ENCODE assay signal across 11 cellular contexts in genomic region chr7:44039800-44040492, GRCh38. TPM values are rescaled to one million over a fixed set of nuclear protein-coding genes. Genes with fewer than 3 reads are reported as not detected.
A peak's percentile ranks its signal among the peaks of the same experiment; 100 is the strongest.
DNase-seq lines count a peak whose midpoint lies in the region; ATAC-seq, FAIRE-seq and TF ChIP-seq lines count a peak whose summit lies in the region.
"Not testable (repeated sequence)": the region's sequence is repeated elsewhere in the genome, so short reads cannot be mapped to it uniquely, and the experiment has no call there.
"Had no signal": no experiment of that assay in that cellular context is flagged by ENCODE, and none has a peak within 500 bp of the region (broad histone marks: within the 10 kb centered on the region; RNA-seq: fewer than 3 reads in every experiment).

No MANE protein-coding gene starts in this region.

- H3K18ac ChIP-seq in H9 (ENCODE audit: insufficient read length, low read depth, low read length) = not testable (repeated sequence)

- not testable (repeated sequence) for H3K4me2 ChIP-seq in H9 (ENCODE audit: insufficient read depth, insufficient read length, low read length)
- H3K4me2 ChIP-seq in mammary epithelial cell (ENCODE audit: insufficient read depth, low read depth, low read length) = peak overlapping the region; percentile 68
- H3K4me2 ChIP-seq in keratinocyte (ENCODE audit: control insufficient read depth, extremely low read depth, insufficient read depth, low read depth, low read length) = peak overlapping the region; percentile 41

- not testable (repeated sequence) for H3K23ac ChIP-seq in H9 (ENCODE audit: insufficient read length, low read depth, low read length)

- not testable (repeated sequence) for H2BK20ac ChIP-seq in H9 (ENCODE audit: low read depth, low read length, poor library complexity, severe bottlenecking)

- H3K14ac ChIP-seq in H9 (ENCODE audit: insufficient read depth, low read length) = not testable (repeated sequence)

- not testable (repeated sequence) for H3K36me3 Mint-ChIP-seq in H9 (ENCODE audit: insufficient read depth in 1 of 3, low read depth in 3 of 3)

- H3K9ac ChIP-seq in H9 (ENCODE audit: extremely low read depth, insufficient read length, low read length); mammary epithelial cell (ENCODE audit: insufficient read depth, low read length); keratinocyte (ENCODE audit: control insufficient read depth, extremely low read depth, insufficient read depth, low read length); rectal smooth muscle tissue (ENCODE audit: low read length): not testable (repeated sequence)

- not testable (repeated sequence) for H2AFZ ChIP-seq in H9 (ENCODE audit: low read length); keratinocyte (ENCODE audit: control insufficient read depth, low read length)
- peak overlapping the region; percentile 79 for H2AFZ ChIP-seq in mammary epithelial cell (ENCODE audit: low read depth, low read length)

- H4K5ac ChIP-seq in H9 (ENCODE audit: insufficient read length, low read depth, low read length) = not testable (repeated sequence)

- H3K4me3 ChIP-seq in mammary epithelial cell (replicated peaks in 1 of 3; ENCODE audit: insufficient read depth in 1 of 3, low read depth in 2 of 3, low read length in 3 of 3); keratinocyte (ENCODE audit: control insufficient read depth in 2 of 3, extremely low read depth in 1 of 3, insufficient read depth in 2 of 3, low read depth in 1 of 3, low read length in 3 of 3): not testable (repeated sequence)
- H3K4me3 ChIP-seq in rectal smooth muscle tissue (ENCODE audit: low read length) = peak overlapping the region; percentile 51

- not testable (repeated sequence) for H2AK5ac ChIP-seq in H9 (ENCODE audit: insufficient read length, low read length)

- not testable (repeated sequence) for H3K4me1 ChIP-seq in H9 (ENCODE audit: insufficient read depth, low read length); keratinocyte (ENCODE audit: control insufficient read depth, extremely low read depth, insufficient read depth, low read length); rectal smooth muscle tissue (ENCODE audit: control insufficient read depth, insufficient read depth, low read length)
- peaks cover 12% of the 10 kb centered on the region for H3K4me1 ChIP-seq in mammary epithelial cell (ENCODE audit: insufficient read depth, low read length)

- peaks cover 28% of the 10 kb centered on the region for H3K27me3 Mint-ChIP-seq in H9 (ENCODE audit: low read depth)

- not testable (repeated sequence) for H2BK5ac ChIP-seq in H9 (ENCODE audit: insufficient read length, low read length)

- not testable (repeated sequence) for BruUV-seq in mammary epithelial cell (replicated peaks; lab: Mats Ljungman, UMichigan)

- not testable (repeated sequence) for H3K9me3 ChIP-seq in H9 (ENCODE audit: control insufficient read depth, low read depth, low read length); mammary epithelial cell (replicated peaks; ENCODE audit: insufficient read depth, low read length); keratinocyte (ENCODE audit: control insufficient read depth, low read depth, low read length)

- not testable (repeated sequence) for H3K36me3 ChIP-seq in mammary epithelial cell (ENCODE audit: insufficient read depth, low read length); keratinocyte (ENCODE audit: control insufficient read depth in 2 of 2, extremely low read depth in 1 of 2, insufficient read depth in 2 of 2, low read length in 2 of 2); rectal smooth muscle tissue (ENCODE audit: control insufficient read depth, insufficient read depth, low read length)

- not testable (repeated sequence) for TF ChIP-seq CTCF in 22Rv1 (IDR thresholded peaks at IDR 0.05); H9 (conservative IDR thresholded peaks at IDR 0.05); mammary epithelial cell (conservative IDR thresholded peaks at IDR 0.05 in 1 of 2, IDR thresholded peaks at IDR 0.05 in 1 of 2; ENCODE audit: extremely low read depth in 1 of 2, insufficient read depth in 1 of 2, low read depth in 1 of 2, low read length in 2 of 2); keratinocyte (optimal IDR thresholded peaks at IDR 0.05 in 1 of 3, IDR thresholded peaks at IDR 0.05 in 1 of 3, conservative IDR thresholded peaks at IDR 0.05 in 1 of 3; ENCODE audit: extremely low read depth in 1 of 3, insufficient read depth in 2 of 3, low read length in 3 of 3)

- H3K9me3 Mint-ChIP-seq in H9 = not testable (repeated sequence)

- H4K8ac ChIP-seq in H9 (replicated peaks; ENCODE audit: insufficient read length, low read depth, low read length) = not testable (repeated sequence)

- not testable (repeated sequence) for FAIRE-seq in keratinocyte (lab: Jason Lieb, UNC)

- H3K79me2 ChIP-seq in H9 (ENCODE audit: insufficient read depth, low read length); mammary epithelial cell (ENCODE audit: insufficient read depth, low read length); keratinocyte (ENCODE audit: control insufficient read depth, insufficient read depth, low read length): not testable (repeated sequence)

- H3K4me1 Mint-ChIP-seq in H9 = peaks cover 8 to 16% of the 10 kb centered on the region in 2 experiments

- CTCF ChIA-PET in mammary epithelial cell (lab: Charles Lee; ENCODE audit: low non-redundant PET) = not testable (repeated sequence)

- WGBS in H9 (ENCODE audit: extremely low coverage, insufficient read length, low lambda C conversion rate) = no CpG with 5 or more reads among the region's 40 CpGs
- no CpG with 5 or more reads among the region's 40 CpGs for WGBS in mammary epithelial cell (ENCODE audit: low coverage, missing lambda C conversion rate)

- H3T11ph ChIP-seq in H9 (ENCODE audit: low read length) = not testable (repeated sequence)

- not testable (repeated sequence) for H2BK12ac ChIP-seq in H9 (ENCODE audit: insufficient read length, low read depth, low read length)

- not testable (repeated sequence) for H3K56ac ChIP-seq in H9 (ENCODE audit: insufficient read length, low read depth, low read length)

- not testable (repeated sequence) for H3K27me3 ChIP-seq in H9 (ENCODE audit: insufficient read depth, low read length); mammary epithelial cell (ENCODE audit: insufficient read depth, low read length); keratinocyte (ENCODE audit: control insufficient read depth, extremely low read depth, insufficient read depth, low read length); rectal smooth muscle tissue (ENCODE audit: control insufficient read depth, insufficient read depth, low read length)

- not testable (repeated sequence) for H2BK15ac ChIP-seq in H9 (ENCODE audit: low read depth, low read length)

- not testable (repeated sequence) for H4K20me1 ChIP-seq in H9 (ENCODE audit: control insufficient read depth, insufficient read depth, insufficient read length); mammary epithelial cell (ENCODE audit: insufficient read depth, low read length); keratinocyte (ENCODE audit: control insufficient read depth, extremely low read depth, insufficient read depth, low read length)

- H3K27ac ChIP-seq in 22Rv1 = peak overlapping the region; percentile 60
- not testable (repeated sequence) for H3K27ac ChIP-seq in H9 (ENCODE audit: insufficient read length, low read depth, low read length); mammary epithelial cell (ENCODE audit: insufficient read depth, low read depth, low read length); keratinocyte (ENCODE audit: control insufficient read depth, insufficient read depth, low read length); rectal smooth muscle tissue (ENCODE audit: low read depth, low read length)

- not testable (repeated sequence) for H3K4ac ChIP-seq in H9 (ENCODE audit: low read depth, low read length)

- H3K23me2 ChIP-seq in H9 (ENCODE audit: insufficient read length, low read depth, low read length, poor library complexity, severe bottlenecking) = not testable (repeated sequence)

- intact Hi-C loops in mammary epithelial cell (cut with micrococcal nuclease) = not testable (repeated sequence)

- not testable (repeated sequence) for H3K27ac Mint-ChIP-seq in H9

- not testable (repeated sequence) for H4K91ac ChIP-seq in H9 (ENCODE audit: insufficient read length, low read depth, low read length)

- H2BK120ac ChIP-seq in H9 (ENCODE audit: low read depth, low read length, poor library complexity, severe bottlenecking) = not testable (repeated sequence)

- in situ Hi-C loops in mammary epithelial cell (cut with MboI; ENCODE audit: low sequenced_read_pairs in 2 of 2) = not testable (repeated sequence)

- dilution Hi-C loops in mammary epithelial cell (cut with HindIII; ENCODE audit: low sequenced_read_pairs); keratinocyte (cut with MboI; ENCODE audit: extremely low pct_ligation_motif_present, low sequenced_read_pairs): not testable (repeated sequence)

- DNase-seq in H9; mammary epithelial cell; keratinocyte (ENCODE audit: low read depth, low spot score): not testable (repeated sequence)

- ATAC-seq in GM18868 (IDR thresholded peaks at IDR 0.05; ENCODE audit: unreplicated experiment) = peak; percentile 1
- ATAC-seq in HG03521 (IDR thresholded peaks at IDR 0.05; ENCODE audit: unreplicated experiment) = peak; percentile 1
- ATAC-seq in activated CD4-positive, CD25-positive, alpha-beta regulatory T cell treated with anti-CD3 and anti-CD28 coated beads, Interleukin-2, amount 50 U/mL, for 24 hours = peak; percentile 24 to 33

- H3K79me1 ChIP-seq in H9 (ENCODE audit: insufficient read depth, low read depth, low read length, poor library complexity, severe bottlenecking) = not testable (repeated sequence)

- peak overlapping the region; percentile 32 to 65; a peak in 2 of 5 replicates for H3K4me3 Mint-ChIP-seq in H9

- not testable (repeated sequence) for H3K9me1 ChIP-seq in keratinocyte (ENCODE audit: control insufficient read depth, extremely low read depth, insufficient read depth, low read length)

RNA-seq across cellular contexts. Expression of gene DBNL, which starts 4.6 kb away (rescaled TPM):
- 51.3 and 52.8 TPM in 2 replicates for total RNA-seq in H9 (2021)
- 10 to 100 TPM; 89.1 to 90.9 TPM for total RNA-seq in mammary epithelial cell
- 130 TPM for polyA plus RNA-seq in mammary epithelial cell
- polyA minus RNA-seq in mammary epithelial cell = 96.7 TPM
- 76.1 to 107 TPM (median 88.4 TPM) in 3 replicates for polyA plus RNA-seq in keratinocyte
- 29.4 TPM for polyA plus RNA-seq in keratinocyte (2011; ENCODE audit: low read depth)
- polyA plus RNA-seq in keratinocyte (2011; cell fraction: cytosol; rRNA removed) = 77.6 and 112 TPM in 2 replicates
- 116 and 137 TPM in 2 replicates for polyA plus RNA-seq in keratinocyte (2011; cell fraction: nucleus; rRNA removed)
- polyA plus RNA-seq in keratinocyte (2012; ENCODE audit: low replicate concordance) = 32.5 and 115 TPM in 2 replicates
- polyA minus RNA-seq in keratinocyte = 106 to 202 TPM (median 106 TPM) in 3 replicates
- polyA minus RNA-seq in keratinocyte (2011; cell fraction: cytosol; rRNA and poly(A)+ RNA removed) = 93.0 TPM
- polyA minus RNA-seq in keratinocyte (2011; cell fraction: nucleus; rRNA and poly(A)+ RNA removed) = 38.6 and 49.6 TPM in 2 replicates

RNA-seq across cellular contexts. Expression of gene PGAM2, which starts 25.4 kb away (rescaled TPM):
- total RNA-seq in H9 (2021) (5.6 and 8.7 TPM in 2 replicates), mammary epithelial cell (not detected)
- polyA plus RNA-seq in mammary epithelial cell (not detected), keratinocyte (not detected in 3 replicates)
- polyA minus RNA-seq in mammary epithelial cell (not detected), keratinocyte (not detected in 3 replicates)
- polyA plus RNA-seq in keratinocyte (2011; ENCODE audit: low read depth) = not detected
- not detected in 2 replicates for polyA plus RNA-seq in keratinocyte (2011; cell fraction: cytosol; rRNA removed)
- not detected in 2 replicates for polyA plus RNA-seq in keratinocyte (2011; cell fraction: nucleus; rRNA removed)
- polyA plus RNA-seq in keratinocyte (2012; ENCODE audit: low replicate concordance) = 0.30 TPM in 1 of 2 replicates, not detected in the other
- not detected for polyA minus RNA-seq in keratinocyte (2011; cell fraction: cytosol; rRNA and poly(A)+ RNA removed)
- polyA minus RNA-seq in keratinocyte (2011; cell fraction: nucleus; rRNA and poly(A)+ RNA removed) = not detected in 2 replicates
- total RNA-seq: MCF 10A had no signal

RNA-seq across cellular contexts. Expression of gene SPDYE1, which starts 42.2 kb away (rescaled TPM):
- total RNA-seq in H9 (2021) (not detected in 2 replicates), mammary epithelial cell (under 1 TPM in 1 of 2 donors, not detected in 1; under 0.01 TPM)
- polyA plus RNA-seq in mammary epithelial cell (not detected), keratinocyte (not detected in 3 replicates)
- polyA minus RNA-seq in mammary epithelial cell (not detected), keratinocyte (not detected in 3 replicates)
- not detected for polyA plus RNA-seq in keratinocyte (2011; ENCODE audit: low read depth)
- not detected in 2 replicates for polyA plus RNA-seq in keratinocyte (2011; cell fraction: cytosol; rRNA removed)
- not detected in 2 replicates for polyA plus RNA-seq in keratinocyte (2011; cell fraction: nucleus; rRNA removed)
- 0.08 and 0.21 TPM in 2 replicates for polyA plus RNA-seq in keratinocyte (2012; ENCODE audit: low replicate concordance)
- not detected for polyA minus RNA-seq in keratinocyte (2011; cell fraction: cytosol; rRNA and poly(A)+ RNA removed)
- not detected in 2 replicates for polyA minus RNA-seq in keratinocyte (2011; cell fraction: nucleus; rRNA and poly(A)+ RNA removed)
- total RNA-seq: fibroblast of villous mesenchyme, MCF 10A, occipital lobe had no signal

RNA-seq across cellular contexts. Expression of gene POLM, which starts 42.4 kb away (rescaled TPM):
- 18.7 and 24.5 TPM in 2 replicates for total RNA-seq in H9 (2021)
- total RNA-seq in mammary epithelial cell = 10 to 100 TPM; 11.8 to 18.7 TPM
- 5.3 TPM for polyA plus RNA-seq in mammary epithelial cell
- 4.8 TPM for polyA minus RNA-seq in mammary epithelial cell
- 4.7 to 5.9 TPM (median 4.8 TPM) in 3 replicates for polyA plus RNA-seq in keratinocyte
- 6.3 TPM for polyA plus RNA-seq in keratinocyte (2011; ENCODE audit: low read depth)
- 1.9 and 2.5 TPM in 2 replicates for polyA plus RNA-seq in keratinocyte (2011; cell fraction: cytosol; rRNA removed)
- polyA plus RNA-seq in keratinocyte (2011; cell fraction: nucleus; rRNA removed) = 18.7 and 21.0 TPM in 2 replicates
- 5.4 and 6.7 TPM in 2 replicates for polyA plus RNA-seq in keratinocyte (2012; ENCODE audit: low replicate concordance)
- polyA minus RNA-seq in keratinocyte = 5.9 to 6.6 TPM (median 6.6 TPM) in 3 replicates
- polyA minus RNA-seq in keratinocyte (2011; cell fraction: cytosol; rRNA and poly(A)+ RNA removed) = 3.3 TPM
- 8.0 and 9.4 TPM in 2 replicates for polyA minus RNA-seq in keratinocyte (2011; cell fraction: nucleus; rRNA and poly(A)+ RNA removed)
